In genomic region chr6:157022022-157022740, GRCh38 we compare ENCODE assay signal across 8 cellular contexts.
DNase-seq lines count a peak whose midpoint lies in the region; ATAC-seq and TF ChIP-seq lines count a peak whose summit lies in the region.

No MANE protein-coding gene starts in this region.

- peak overlapping the region; percentile 78 to 94 for H3K4me3 ChIP-seq in mucosa of rectum (ENCODE audit: low read length in 2 of 2)

- H3K4me1 Mint-ChIP-seq in IgD-negative memory B cell, result peaks cover 25 to 48% (median 46%) of the 10 kb centered on the region in 3 donors
- peaks cover 55% of the 10 kb centered on the region for H3K4me1 Mint-ChIP-seq in activated T-cell treated with anti-CD3 and anti-CD28 coated beads, Interleukin-2, amount 50 U/mL, for 4 hours (ENCODE audit: low read depth)

- H3K27ac Mint-ChIP-seq in IgD-negative memory B cell, result peak overlapping the region; percentile 76 to 99 (median 92)

- H3K9me3 Mint-ChIP-seq in IgD-negative memory B cell, result no peaks in the 10 kb centered on the region
- no peaks in the 10 kb centered on the region for H3K9me3 Mint-ChIP-seq in activated T-cell treated with anti-CD3 and anti-CD28 coated beads, Interleukin-2, amount 50 U/mL, for 4 hours

- H3K4me3 Mint-ChIP-seq in IgD-negative memory B cell, result peak overlapping the region; percentile 80 to 99 (median 94)
- peak overlapping the region; percentile 92 for H3K4me3 Mint-ChIP-seq in activated T-cell treated with anti-CD3 and anti-CD28 coated beads, Interleukin-2, amount 50 U/mL, for 4 hours

- peak overlapping the region; percentile 89 to 91 for H3K9ac ChIP-seq in mucosa of rectum (ENCODE audit: low read depth in 1 of 2, low read length in 2 of 2)

- no peaks in the 10 kb centered on the region for H3K9me3 ChIP-seq in mucosa of rectum (ENCODE audit: control insufficient read depth in 2 of 2, low read length in 2 of 2)

- ATAC-seq in GM21576 (IDR thresholded peaks at IDR 0.05; ENCODE audit: unreplicated experiment), result peak; percentile 43
- ATAC-seq in activated T-cell treated with anti-CD3 and anti-CD28 coated beads, Interleukin-2, amount 50 U/mL, for 4 hours, result peak; percentile 73 to 76

- peaks cover 0 to 8% of the 10 kb centered on the region in 2 donors for H3K4me1 ChIP-seq in mucosa of rectum (ENCODE audit: control insufficient read depth in 2 of 2, insufficient read depth in 2 of 2, low read length in 2 of 2)

- H3K36me3 Mint-ChIP-seq in IgD-negative memory B cell, result peaks cover 2% of the 10 kb centered on the region
- no peaks in the 10 kb centered on the region for H3K36me3 Mint-ChIP-seq in activated T-cell treated with anti-CD3 and anti-CD28 coated beads, Interleukin-2, amount 50 U/mL, for 4 hours (ENCODE audit: insufficient read depth)

- peak overlapping the region; percentile 96 to 99 for H3K27ac ChIP-seq in mucosa of rectum (ENCODE audit: low read depth in 2 of 2, low read length in 2 of 2)

- DNase-seq in D341Med (ENCODE audit: low spot score) (peak; percentile 98), erythroblast (lab: John Stamatoyannopoulos, UW) (peak; percentile 89 to 95)
- peak; percentile 83 for DNase-seq in activated T-cell treated with anti-CD3 and anti-CD28 coated beads, Interleukin-2, amount 50 U/mL, for 4 hours
- peak; percentile 84 for DNase-seq in stimulated activated CD8-positive, alpha-beta memory T cell treated with anti-CD3 and anti-CD28 coated beads, Interleukin-4, amount 100 ng/mL, for 48 hours

- H3K27me3 Mint-ChIP-seq in IgD-negative memory B cell, result peaks cover 2% of the 10 kb centered on the region
- H3K27me3 Mint-ChIP-seq in activated T-cell treated with anti-CD3 and anti-CD28 coated beads, Interleukin-2, amount 50 U/mL, for 4 hours (ENCODE audit: low read depth), result no peaks in the 10 kb centered on the region

- no peaks in the 10 kb centered on the region for H3K36me3 ChIP-seq in mucosa of rectum (ENCODE audit: control insufficient read depth in 2 of 2, insufficient read depth in 2 of 2, low read length in 2 of 2)

- no peak for TF ChIP-seq POLR2A in erythroblast (IDR thresholded peaks at IDR 0.05; ENCODE audit: low read length)

- no peaks in the 10 kb centered on the region for H3K27me3 ChIP-seq in mucosa of rectum (ENCODE audit: control insufficient read depth in 2 of 2, insufficient read depth in 2 of 2, low read length in 2 of 2)

TF ChIP-seq in PFSK-1, 5 proteins besides CTCF, POLR2A, EP300 and RAD21:
- TF ChIP-seq REST (IDR thresholded peaks at IDR 0.05; ENCODE audit: insufficient read depth in 1 of 2, low read depth in 2 of 2, low read length in 2 of 2) (no peak), FOXP2 (optimal IDR thresholded peaks at IDR 0.05; ENCODE audit: borderline replicate concordance, extremely low read depth, extremely low read length, insufficient read depth) (no peak), SIN3A (IDR thresholded peaks at IDR 0.05; ENCODE audit: borderline replicate concordance, insufficient read depth, low read length) (0 out of 2 replicates have a peak, but pooled peaks have one; percentile 10), TAF1 (IDR thresholded peaks at IDR 0.05; ENCODE audit: borderline replicate concordance, insufficient read depth, low read length) (peak; percentile 73; the same call in 1 of the 2 replicates), POLR2AphosphoS5 (IDR thresholded peaks at IDR 0.05; ENCODE audit: low read depth, low read length) (peak; percentile 67; the same call in 1 of the 2 replicates)

Comparison
In these comparisons a context has a peak if more than half of its experiments do, and no peak if none do; other contexts are left out.
1. Peak in every context shown above with its lines: DNase-seq, ATAC-seq, H3K4me3 ChIP-seq and H3K27ac ChIP-seq.